ENCODE assay signal across 17 cellular contexts in genomic region chr7:112410087-112410486, GRCh38. TPM values are rescaled to one million over a fixed set of nuclear protein-coding genes. Genes with fewer than 3 reads are reported as not detected.
DNase-seq lines count a peak whose midpoint lies in the region; ATAC-seq and TF ChIP-seq lines count a peak whose summit lies in the region.
"Had no signal": no experiment of that assay in that cellular context is flagged by ENCODE, and none has a peak within 500 bp of the region (broad histone marks: within the 10 kb centered on the region; RNA-seq: fewer than 3 reads in every experiment).

No MANE protein-coding gene starts in this region.

- no peak for TF ChIP-seq POLR2A in IMR-90 (IDR thresholded peaks at IDR 0.05; ENCODE audit: low read depth, low read length)
- TF ChIP-seq POLR2A in tibial nerve (IDR thresholded peaks at IDR 0.05) = no peak

- H2AK9ac ChIP-seq in IMR-90 (replicated peaks; ENCODE audit: low read depth, low read length, poor library complexity) = no peak overlapping the region

- peak overlapping the region in 2 of 3 experiments; percentile 16 to 25 for H3K27ac Mint-ChIP-seq in nephron

- H3K14ac ChIP-seq in IMR-90 (replicated peaks; ENCODE audit: low read depth, low read length) = no peak overlapping the region

- no peaks in the 10 kb centered on the region for H3K9me2 ChIP-seq in SK-N-SH

- H3K36me3 Mint-ChIP-seq in nephron (ENCODE audit: low read depth) = no peaks in the 10 kb centered on the region

- H2BK20ac ChIP-seq in IMR-90 (ENCODE audit: low read depth, low read length) = no peak overlapping the region

- no peaks in the 10 kb centered on the region for H3K9me3 Mint-ChIP-seq in nephron

- no peak overlapping the region for H3K56ac ChIP-seq in IMR-90 (ENCODE audit: extremely low read depth, insufficient read depth, low read length)

- CTCF ChIA-PET in IMR-90 (lab: Yijun Ruan, JAX) (interaction anchor here (1.3 kb wide), 1 partner anchor 73 kb away, joined by 4 read pairs; no protein-coding TSS in a partner anchor), SK-N-SH (lab: Yijun Ruan, JAX) (interaction anchor here (0.8 to 5.1 kb wide), 21 partner anchors 8 to 669 kb away, joined by 3 to 51 read pairs (median 4); no protein-coding TSS in a partner anchor)

- intact Hi-C loops in IMR-90 (cut with micrococcal nuclease) = loop anchor here (2.0 to 10.0 kb wide), 5 partner anchors 203 to 657 kb away; partner anchors contain the start of genes DOCK4 and ZNF277

- TF ChIP-seq RAD21 in IMR-90 (IDR thresholded peaks at IDR 0.05; ENCODE audit: low read length) (no peak), SK-N-SH (IDR thresholded peaks at IDR 0.05; ENCODE audit: low read length) (no peak)

- ATAC-seq in IMR-90 (ENCODE audit: low read depth) = peak; percentile 35; the same call in 1 of the 2 replicates
- ATAC-seq: A549, HepG2 had no signal

- H3K4me1 Mint-ChIP-seq in nephron = peaks cover 22% of the 10 kb centered on the region

- peaks cover 3% of the 10 kb centered on the region; the same call in 1 of the 2 replicates for H3K4me1 ChIP-seq in IMR-90 (ENCODE audit: control insufficient read depth, insufficient read depth, low read length)
- peaks cover 0 to 11% of the 10 kb centered on the region in 2 experiments; a peak in 2 of 4 replicates for H3K4me1 ChIP-seq in SK-N-SH (ENCODE audit: control insufficient read depth in 1 of 2, insufficient read depth in 2 of 2, low read depth in 1 of 2, low read length in 1 of 2)
- H3K4me1 ChIP-seq in tibial nerve = peaks cover 0 to 8% (median 0%) of the 10 kb centered on the region in 4 donors
- H3K4me1 ChIP-seq: A549 had no signal

- peaks cover 10% of the 10 kb centered on the region for H3K27me3 Mint-ChIP-seq in nephron (ENCODE audit: low read depth)

- DNase-seq in IMR-90 (peak; percentile 66), SK-N-SH (no peak), dedifferentiated amniotic fluid mesenchymal stem cell (ENCODE audit: extremely low spot score) (peak; percentile 49), tibial nerve (ENCODE audit: low spot score in 2 of 2) (no peak), H4 (ENCODE audit: low spot score) (no peak), dermis blood vessel endothelial cell (no peak)
- no peak for DNase-seq in activated CD4-positive, alpha-beta T cell treated with anti-CD3 and anti-CD28 coated beads for 48 hours
- DNase-seq: DMS 273 treated with DMSO at 0.1 percent for 48 hours, MM.1S, NCI-H1105, NCI-H1694, NCI-H2227 treated with DMSO at 0.1 percent for 48 hours, NCI-H524 had no signal

- no peaks in the 10 kb centered on the region for H3K79me2 ChIP-seq in SK-N-SH (ENCODE audit: insufficient read depth)

- no TSS peak for BruUV-seq in IMR-90 (replicated peaks; lab: Mats Ljungman, UMichigan)

- no peak overlapping the region for H3K18ac ChIP-seq in IMR-90 (ENCODE audit: low read depth, low read length)

- TF ChIP-seq CTCF in IMR-90 (conservative IDR thresholded peaks at IDR 0.05; ENCODE audit: low read depth, low read length) (no peak), SK-N-SH (IDR thresholded peaks at IDR 0.05) (no peak), nephron (IDR thresholded peaks at IDR 0.05; ENCODE audit: unreplicated experiment in 3 of 3) (no peak), tibial nerve (IDR thresholded peaks at IDR 0.05) (no peak)

- in situ Hi-C loops in IMR-90 (cut with MboI; ENCODE audit: low sequenced_read_pairs) = loop anchor here (10.0 kb wide), 2 partner anchors 205 to 665 kb away; partner anchors contain the start of genes DOCK4 and ZNF277

- H3F3A ChIP-seq in SK-N-SH (replicated peaks; ENCODE audit: insufficient read depth) = no peaks in the 10 kb centered on the region

- H3K27ac ChIP-seq in IMR-90 (ENCODE audit: insufficient read depth, low read length) = no peak overlapping the region
- H3K27ac ChIP-seq in SK-N-SH (ENCODE audit: low read depth in 2 of 2, low read length in 1 of 2) = no peak overlapping the region
- no peak overlapping the region for H3K27ac ChIP-seq in tibial nerve
- H3K27ac ChIP-seq: A549, C4-2B had no signal

- dilution Hi-C loops in IMR-90 (cut with HindIII; ENCODE audit: low sequenced_read_pairs, unreplicated experiment) = no loop called here

- no peak overlapping the region for H3K4me3 Mint-ChIP-seq in nephron

- H3K9ac ChIP-seq in IMR-90 (ENCODE audit: low read depth, low read length) (no peak overlapping the region), SK-N-SH (no peak overlapping the region)

- no peak overlapping the region for H3K23ac ChIP-seq in IMR-90 (ENCODE audit: low read depth, low read length)

- H2BK120ac ChIP-seq in IMR-90 (ENCODE audit: low read depth, low read length) = no peak overlapping the region

- POLR2A ChIA-PET in IMR-90 (lab: Charles Lee; ENCODE audit: unreplicated experiment) = no interaction called here
- POLR2A ChIA-PET in SK-N-SH (lab: Yijun Ruan, JAX) = no interaction called here

- H3K9me3 ChIP-seq in IMR-90 (ENCODE audit: control insufficient read depth, insufficient read depth, low read length) = no peaks in the 10 kb centered on the region
- no peaks in the 10 kb centered on the region for H3K9me3 ChIP-seq in SK-N-SH
- no peaks in the 10 kb centered on the region for H3K9me3 ChIP-seq in tibial nerve
- H3K9me3 ChIP-seq: A549 had no signal

- H2AK5ac ChIP-seq in IMR-90 (ENCODE audit: low read depth, low read length) = no peak overlapping the region

- peaks cover 12% of the 10 kb centered on the region for H3K27me3 ChIP-seq in IMR-90 (ENCODE audit: control insufficient read depth, insufficient read depth, low read length)
- no peaks in the 10 kb centered on the region for H3K27me3 ChIP-seq in SK-N-SH (ENCODE audit: insufficient read depth)
- H3K27me3 ChIP-seq in tibial nerve = no peaks in the 10 kb centered on the region

- no peaks in the 10 kb centered on the region for H3K9me1 ChIP-seq in IMR-90 (ENCODE audit: insufficient read depth, low read length)

- H3K4me3 ChIP-seq in IMR-90 (ENCODE audit: insufficient read depth, low read depth, low read length) (no peak overlapping the region), SK-N-SH (ENCODE audit: low read depth in 2 of 2, low read length in 1 of 2) (no peak overlapping the region), tibial nerve (no peak overlapping the region)
- H3K4me3 ChIP-seq: A549 had no signal

- no peaks in the 10 kb centered on the region for H3K79me1 ChIP-seq in IMR-90 (ENCODE audit: low read depth in 1 of 2, low read length in 2 of 2)

- H4K20me1 ChIP-seq in IMR-90 (ENCODE audit: insufficient read depth, low read length) (no peaks in the 10 kb centered on the region), SK-N-SH (ENCODE audit: insufficient read depth) (no peaks in the 10 kb centered on the region)

- TF ChIP-seq EP300 in SK-N-SH (IDR thresholded peaks at IDR 0.05; ENCODE audit: borderline replicate concordance in 1 of 2, low read depth in 1 of 2, low read length in 1 of 2) = no peak
- no peak for TF ChIP-seq EP300 in tibial nerve (IDR thresholded peaks at IDR 0.05)

- H3K4me2 ChIP-seq in IMR-90 (ENCODE audit: low read depth, low read length) (no peak overlapping the region), SK-N-SH (no peak overlapping the region)
- H3K4me2 ChIP-seq: A549 had no signal

- H4K5ac ChIP-seq in IMR-90 (ENCODE audit: low read depth, low read length) = no peak overlapping the region

- H3K36me3 ChIP-seq in IMR-90 (ENCODE audit: control insufficient read depth, insufficient read depth, low read length) (no peaks in the 10 kb centered on the region), SK-N-SH (replicated peaks in 1 of 2; ENCODE audit: control insufficient read depth in 1 of 2, insufficient read depth in 2 of 2, low read length in 1 of 2) (no peaks in the 10 kb centered on the region), tibial nerve (no peaks in the 10 kb centered on the region)

- no peak overlapping the region for H4K91ac ChIP-seq in IMR-90 (ENCODE audit: insufficient read depth, low read depth, low read length)

- H2BK15ac ChIP-seq in IMR-90 (ENCODE audit: low read depth, low read length) = no peak overlapping the region

- H3K4ac ChIP-seq in IMR-90 (ENCODE audit: low read depth, low read length) = no peak overlapping the region

- WGBS in IMR-90 (ENCODE audit: extremely low coverage in 2 of 2, insufficient read length in 1 of 2), 2 experiments = no CpG with 5 or more reads among the region's 1 CpG
- 76% methylated on average over 1 of the region's 1 CpG for WGBS in SK-N-SH (ENCODE audit: low lambda C conversion rate)
- WGBS in tibial nerve, 2 donors = 81 to 94% methylated on average over 1 of the region's 1 CpG

- H2BK5ac ChIP-seq in IMR-90 (ENCODE audit: low read depth, low read length, poor library complexity, severe bottlenecking) = no peak overlapping the region

- H4K8ac ChIP-seq in IMR-90 (ENCODE audit: low read depth in 2 of 2, low read length in 2 of 2) = no peak overlapping the region

- H2AFZ ChIP-seq in IMR-90 (replicated peaks; ENCODE audit: low read length, poor library complexity) = no peak overlapping the region
- no peak overlapping the region for H2AFZ ChIP-seq in SK-N-SH (ENCODE audit: low read depth)

TF ChIP-seq in IMR-90, 13 proteins besides CTCF, POLR2A, EP300 and RAD21:
- TF ChIP-seq CEBPB (IDR thresholded peaks at IDR 0.05; ENCODE audit: low read depth, low read length) (no peak), FOS (IDR thresholded peaks at IDR 0.05; ENCODE audit: low read depth, low read length) (peak; percentile 49; the same call in 1 of the 2 replicates)

TF ChIP-seq in SK-N-SH, 30 proteins besides CTCF, POLR2A, EP300 and RAD21:
- TF ChIP-seq ELF1 (IDR thresholded peaks at IDR 0.05) (no peak), NRF1 (IDR thresholded peaks at IDR 0.05; ENCODE audit: low read depth, low read length) (no peak), YY1 (IDR thresholded peaks at IDR 0.05; ENCODE audit: low read depth) (no peak), TCF12 (IDR thresholded peaks at IDR 0.05) (0 out of 2 replicates have a peak, but pooled peaks have one; percentile 18), MXI1 (IDR thresholded peaks at IDR 0.05; ENCODE audit: low read depth, low read length) (no peak), FOSL2 (IDR thresholded peaks at IDR 0.05; ENCODE audit: borderline replicate concordance, low read depth) (0 out of 2 replicates have a peak, but pooled peaks have one; percentile 13), FOXJ3 (CRISPR knock-in tag; IDR thresholded peaks at IDR 0.05) (no peak), JUND (IDR thresholded peaks at IDR 0.05) (0 out of 2 replicates have a peak, but pooled peaks have one; percentile 20), GABPA (IDR thresholded peaks at IDR 0.05; ENCODE audit: low read depth) (no peak), RFX5 (IDR thresholded peaks at IDR 0.05; ENCODE audit: low read length) (no peak)

RNA-seq across cellular contexts. Expression of gene IFRD1, which starts 40.2 kb away (rescaled TPM):
- 18.3 and 24.2 TPM in 2 replicates for total RNA-seq in IMR-90 (2012; rRNA removed)
- polyA plus RNA-seq in IMR-90 (2012; rRNA removed) = 16.6 and 25.3 TPM in 2 replicates
- 4.5 and 4.9 TPM in 2 replicates for polyA plus RNA-seq in IMR-90 (2012; cell fraction: cytosol; rRNA removed)
- polyA plus RNA-seq in IMR-90 (2012; cell fraction: nucleus; rRNA removed; ENCODE audit: low replicate concordance) = 10.1 and 62.2 TPM in 2 replicates
- 31.0 and 39.7 TPM in 2 replicates for polyA plus RNA-seq in SK-N-SH (2012; rRNA removed)
- 33.1 and 38.6 TPM in 2 replicates for polyA plus RNA-seq in SK-N-SH (2012; cell fraction: cytosol; rRNA removed)
- polyA plus RNA-seq in SK-N-SH (2012; cell fraction: nucleus; rRNA removed) = 49.1 and 103 TPM in 2 replicates
- 100 to 1,000 TPM in 2 of 4 donors, 10 to 100 TPM in 2; 85.2 to 116 (median 102) TPM for total RNA-seq in tibial nerve
- 100 and 107 TPM in 2 replicates for total RNA-seq in H4 (2014; rRNA removed; shearing (Covaris generic))
- total RNA-seq in dermis blood vessel endothelial cell = 34.1 and 55.5 TPM in 2 replicates

Comparison
In these comparisons a context has a peak if more than half of its experiments do, and no peak if none do; other contexts are left out.
1. DNase-seq: peak in IMR-90 (single experiment) and dedifferentiated amniotic fluid mesenchymal stem cell (single experiment); none in SK-N-SH (single experiment), tibial nerve (0 of 2), H4 (single experiment), dermis blood vessel endothelial cell (single experiment) and activated CD4-positive, alpha-beta T cell treated with anti-CD3 and anti-CD28 coated beads for 48 hours (single experiment).